ENCODE assay signal across 1 cellular context in genomic region chr6:163416640-163417253, GRCh38.
TF ChIP-seq lines count a peak whose summit lies in the region.

No MANE protein-coding gene starts in this region.

TF ChIP-seq in GM23338, 12 proteins besides CTCF, POLR2A, EP300 and RAD21 (continued from another document):
- TF ChIP-seq, protein P1, sequence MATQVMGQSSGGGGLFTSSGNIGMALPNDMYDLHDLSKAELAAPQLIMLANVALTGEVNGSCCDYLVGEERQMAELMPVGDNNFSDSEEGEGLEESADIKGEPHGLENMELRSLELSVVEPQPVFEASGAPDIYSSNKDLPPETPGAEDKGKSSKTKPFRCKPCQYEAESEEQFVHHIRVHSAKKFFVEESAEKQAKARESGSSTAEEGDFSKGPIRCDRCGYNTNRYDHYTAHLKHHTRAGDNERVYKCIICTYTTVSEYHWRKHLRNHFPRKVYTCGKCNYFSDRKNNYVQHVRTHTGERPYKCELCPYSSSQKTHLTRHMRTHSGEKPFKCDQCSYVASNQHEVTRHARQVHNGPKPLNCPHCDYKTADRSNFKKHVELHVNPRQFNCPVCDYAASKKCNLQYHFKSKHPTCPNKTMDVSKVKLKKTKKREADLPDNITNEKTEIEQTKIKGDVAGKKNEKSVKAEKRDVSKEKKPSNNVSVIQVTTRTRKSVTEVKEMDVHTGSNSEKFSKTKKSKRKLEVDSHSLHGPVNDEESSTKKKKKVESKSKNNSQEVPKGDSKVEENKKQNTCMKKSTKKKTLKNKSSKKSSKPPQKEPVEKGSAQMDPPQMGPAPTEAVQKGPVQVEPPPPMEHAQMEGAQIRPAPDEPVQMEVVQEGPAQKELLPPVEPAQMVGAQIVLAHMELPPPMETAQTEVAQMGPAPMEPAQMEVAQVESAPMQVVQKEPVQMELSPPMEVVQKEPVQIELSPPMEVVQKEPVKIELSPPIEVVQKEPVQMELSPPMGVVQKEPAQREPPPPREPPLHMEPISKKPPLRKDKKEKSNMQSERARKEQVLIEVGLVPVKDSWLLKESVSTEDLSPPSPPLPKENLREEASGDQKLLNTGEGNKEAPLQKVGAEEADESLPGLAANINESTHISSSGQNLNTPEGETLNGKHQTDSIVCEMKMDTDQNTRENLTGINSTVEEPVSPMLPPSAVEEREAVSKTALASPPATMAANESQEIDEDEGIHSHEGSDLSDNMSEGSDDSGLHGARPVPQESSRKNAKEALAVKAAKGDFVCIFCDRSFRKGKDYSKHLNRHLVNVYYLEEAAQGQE (IDR thresholded peaks at IDR 0.05; ENCODE audit: unreplicated experiment), result no peak
